ENCODE assay signal across 2 cellular contexts in the genomic region with DNA sequence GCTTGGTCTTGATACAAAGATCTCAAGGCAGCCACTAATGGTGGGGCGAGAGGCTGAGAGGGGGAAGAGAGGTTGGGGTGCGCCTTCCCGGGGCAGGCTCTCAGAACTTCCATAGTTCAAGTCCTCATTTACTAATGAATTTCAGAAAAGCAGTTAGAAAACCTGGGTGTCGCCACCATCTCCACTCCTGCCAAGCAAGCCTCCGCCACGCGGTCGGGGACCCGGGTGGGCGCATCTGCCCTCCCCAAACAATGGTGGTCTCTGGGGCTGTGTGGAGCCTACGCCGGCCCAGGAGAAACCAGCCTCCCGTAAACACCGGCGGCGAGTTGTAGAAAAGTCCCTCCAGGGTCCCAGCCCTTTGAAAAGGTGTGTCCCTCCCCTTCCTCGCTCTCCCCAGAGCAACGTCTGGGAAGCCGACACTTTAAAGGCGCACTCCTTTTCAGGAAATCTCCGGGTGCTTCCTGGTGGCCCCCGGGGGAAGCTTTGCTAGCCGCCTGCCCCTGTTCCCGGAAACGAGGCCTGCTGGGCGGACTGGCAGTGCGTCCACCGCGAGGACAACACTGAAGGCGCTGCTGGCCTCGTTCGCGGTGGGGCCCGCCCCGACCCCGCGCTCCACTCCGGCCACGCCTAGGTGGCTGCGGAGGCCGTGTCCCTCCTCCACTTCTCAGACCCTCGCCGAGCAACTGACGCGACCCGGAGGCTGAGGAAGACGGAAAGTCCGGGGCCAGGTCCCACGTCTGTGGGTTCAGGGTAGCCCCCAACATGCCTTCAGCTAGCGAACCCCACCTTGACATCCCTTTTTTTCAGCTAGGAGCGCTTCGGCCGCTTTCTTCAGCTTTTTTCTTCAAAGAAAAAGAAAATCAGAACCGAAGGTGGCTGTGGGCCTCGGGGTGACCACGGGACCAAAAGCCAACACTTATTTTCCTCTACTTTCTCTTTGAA.
TF ChIP-seq lines count a peak whose summit lies in the region.

No MANE protein-coding gene starts in this region.

TF ChIP-seq in WTC11, 78 proteins besides CTCF, POLR2A, EP300 and RAD21:
- TF ChIP-seq, protein P1, sequence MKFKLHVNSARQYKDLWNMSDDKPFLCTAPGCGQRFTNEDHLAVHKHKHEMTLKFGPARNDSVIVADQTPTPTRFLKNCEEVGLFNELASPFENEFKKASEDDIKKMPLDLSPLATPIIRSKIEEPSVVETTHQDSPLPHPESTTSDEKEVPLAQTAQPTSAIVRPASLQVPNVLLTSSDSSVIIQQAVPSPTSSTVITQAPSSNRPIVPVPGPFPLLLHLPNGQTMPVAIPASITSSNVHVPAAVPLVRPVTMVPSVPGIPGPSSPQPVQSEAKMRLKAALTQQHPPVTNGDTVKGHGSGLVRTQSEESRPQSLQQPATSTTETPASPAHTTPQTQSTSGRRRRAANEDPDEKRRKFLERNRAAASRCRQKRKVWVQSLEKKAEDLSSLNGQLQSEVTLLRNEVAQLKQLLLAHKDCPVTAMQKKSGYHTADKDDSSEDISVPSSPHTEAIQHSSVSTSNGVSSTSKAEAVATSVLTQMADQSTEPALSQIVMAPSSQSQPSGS (CRISPR knock-in tag; IDR thresholded peaks at IDR 0.05; ENCODE audit: borderline replicate concordance, low read depth), result no peak
- peak; percentile 96 for TF ChIP-seq ETV6 (CRISPR knock-in tag; IDR thresholded peaks at IDR 0.05)

TF ChIP-seq in endothelial cell of umbilical vein, 7 proteins besides CTCF, POLR2A, EP300 and RAD21:
- TF ChIP-seq EZH2 (IDR thresholded peaks at IDR 0.05; ENCODE audit: borderline replicate concordance, low read depth, low read length, severe bottlenecking) (no peak), GATA2 (IDR thresholded peaks at IDR 0.05; ENCODE audit: insufficient read depth, insufficient read length, low read depth, low read length) (no peak), JUN (IDR thresholded peaks at IDR 0.05; ENCODE audit: borderline replicate concordance, insufficient read depth, insufficient read length, low read depth) (no peak), FOS (IDR thresholded peaks at IDR 0.05; ENCODE audit: borderline replicate concordance, insufficient read depth, low read length) (no peak), POLR2AphosphoS5 (IDR thresholded peaks at IDR 0.05; ENCODE audit: insufficient read depth, low read depth, low read length) (no peak), MYC (IDR thresholded peaks at IDR 0.05; ENCODE audit: low read depth, low read length) (no peak)
- TF ChIP-seq, protein P2, sequence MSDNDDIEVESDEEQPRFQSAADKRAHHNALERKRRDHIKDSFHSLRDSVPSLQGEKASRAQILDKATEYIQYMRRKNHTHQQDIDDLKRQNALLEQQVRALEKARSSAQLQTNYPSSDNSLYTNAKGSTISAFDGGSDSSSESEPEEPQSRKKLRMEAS (IDR thresholded peaks at IDR 0.05; ENCODE audit: insufficient read depth, insufficient read length), result no peak
TF ChIP-seq in endothelial cell of umbilical vein: peak in this region for 0.
